1 cellular context compared by ENCODE assay signal in the genomic region with DNA sequence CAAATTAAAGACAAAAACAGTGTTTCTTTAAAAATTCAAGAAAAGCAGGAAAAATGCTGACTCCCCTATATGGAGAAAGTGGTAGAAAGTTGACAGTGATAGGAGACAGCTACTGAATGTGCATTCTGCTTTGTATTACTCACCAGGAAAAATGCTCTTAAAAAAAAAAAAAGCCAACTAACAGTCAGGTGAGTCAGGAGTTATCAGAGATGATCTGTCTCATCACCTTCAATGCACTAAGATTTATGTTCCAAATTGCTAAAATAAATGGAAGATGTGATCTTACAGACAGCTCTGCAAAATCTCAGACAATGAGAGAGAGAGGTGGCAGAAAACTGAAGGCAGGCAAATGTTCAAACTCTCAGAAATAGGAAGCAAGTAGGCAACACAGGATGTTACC.
A peak's percentile ranks its signal among the peaks of the same experiment; 100 is the strongest.
TF ChIP-seq lines count a peak whose summit lies in the region.

No MANE protein-coding gene starts in this region.

TF ChIP-seq in HepG2, 621 proteins besides CTCF, POLR2A, EP300 and RAD21:
- TF ChIP-seq MAFK (conservative IDR thresholded peaks at IDR 0.05 in 1 of 2, IDR thresholded peaks at IDR 0.05 in 1 of 2; ENCODE audit: low read length in 2 of 2) (peak; percentile 32 to 38; a peak in 1 of 4 replicates), ZSCAN29 (CRISPR knock-in tag; conservative IDR thresholded peaks at IDR 0.05) (no peak), FUBP1 (CRISPR knock-in tag; IDR thresholded peaks at IDR 0.05; ENCODE audit: borderline replicate concordance) (no peak), ZNF746 (CRISPR knock-in tag; IDR thresholded peaks at IDR 0.05) (no peak), KDM4B (CRISPR knock-in tag; IDR thresholded peaks at IDR 0.05) (no peak), MAFF (IDR thresholded peaks at IDR 0.05; ENCODE audit: low read depth, low read length) (peak; percentile 28; the same call in 1 of the 2 replicates)
- TF ChIP-seq, protein P1, sequence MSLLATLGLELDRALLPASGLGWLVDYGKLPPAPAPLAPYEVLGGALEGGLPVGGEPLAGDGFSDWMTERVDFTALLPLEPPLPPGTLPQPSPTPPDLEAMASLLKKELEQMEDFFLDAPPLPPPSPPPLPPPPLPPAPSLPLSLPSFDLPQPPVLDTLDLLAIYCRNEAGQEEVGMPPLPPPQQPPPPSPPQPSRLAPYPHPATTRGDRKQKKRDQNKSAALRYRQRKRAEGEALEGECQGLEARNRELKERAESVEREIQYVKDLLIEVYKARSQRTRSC (CRISPR knock-in tag; IDR thresholded peaks at IDR 0.05; ENCODE audit: low read depth) = no peak
- TF ChIP-seq, protein P2, sequence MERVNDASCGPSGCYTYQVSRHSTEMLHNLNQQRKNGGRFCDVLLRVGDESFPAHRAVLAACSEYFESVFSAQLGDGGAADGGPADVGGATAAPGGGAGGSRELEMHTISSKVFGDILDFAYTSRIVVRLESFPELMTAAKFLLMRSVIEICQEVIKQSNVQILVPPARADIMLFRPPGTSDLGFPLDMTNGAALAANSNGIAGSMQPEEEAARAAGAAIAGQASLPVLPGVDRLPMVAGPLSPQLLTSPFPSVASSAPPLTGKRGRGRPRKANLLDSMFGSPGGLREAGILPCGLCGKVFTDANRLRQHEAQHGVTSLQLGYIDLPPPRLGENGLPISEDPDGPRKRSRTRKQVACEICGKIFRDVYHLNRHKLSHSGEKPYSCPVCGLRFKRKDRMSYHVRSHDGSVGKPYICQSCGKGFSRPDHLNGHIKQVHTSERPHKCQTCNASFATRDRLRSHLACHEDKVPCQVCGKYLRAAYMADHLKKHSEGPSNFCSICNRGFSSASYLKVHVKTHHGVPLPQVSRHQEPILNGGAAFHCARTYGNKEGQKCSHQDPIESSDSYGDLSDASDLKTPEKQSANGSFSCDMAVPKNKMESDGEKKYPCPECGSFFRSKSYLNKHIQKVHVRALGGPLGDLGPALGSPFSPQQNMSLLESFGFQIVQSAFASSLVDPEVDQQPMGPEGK (CRISPR knock-in tag; IDR thresholded peaks at IDR 0.05) = no peak
TF ChIP-seq in HepG2: peak in this region for 2.
